ENCODE assay signal across 13 cellular contexts in the genomic region with DNA sequence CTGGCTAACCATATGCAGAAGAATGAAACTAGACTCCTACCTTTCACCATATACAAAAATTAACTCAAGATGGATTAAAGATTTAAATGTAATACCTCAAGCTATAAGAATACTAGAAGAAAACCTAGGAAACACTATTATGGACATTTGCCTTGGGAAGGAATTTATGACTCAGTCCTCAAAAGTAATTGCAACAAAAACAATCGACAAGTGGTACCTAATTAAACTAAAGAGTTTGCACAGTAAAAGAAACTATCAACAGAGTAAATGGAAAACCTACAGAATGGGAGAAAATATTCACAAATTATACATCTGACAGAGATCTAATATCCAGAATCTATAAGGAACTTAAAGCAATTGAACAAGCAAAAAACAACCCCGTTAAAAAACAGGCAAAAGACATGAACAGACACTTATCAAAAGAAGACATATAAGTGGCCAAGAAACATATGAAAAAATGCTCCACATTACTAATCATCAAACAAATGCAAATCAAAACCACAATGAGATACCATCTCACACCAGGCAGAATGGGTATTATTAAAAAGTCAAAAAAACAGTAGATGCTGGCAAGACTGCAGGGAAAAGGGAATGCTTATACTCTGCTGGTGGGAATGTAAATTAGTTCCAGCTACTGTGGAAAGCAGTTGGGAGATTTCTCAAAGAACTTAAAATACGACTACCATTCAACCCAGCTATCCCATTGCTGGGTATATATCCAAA. TPM values are rescaled to one million over a fixed set of nuclear protein-coding genes. Genes with fewer than 3 reads are reported as not detected.
DNase-seq lines count a peak whose midpoint lies in the region; ATAC-seq and TF ChIP-seq lines count a peak whose summit lies in the region.
"Had no signal": no experiment of that assay in that cellular context is flagged by ENCODE, and none has a peak within 500 bp of the region (broad histone marks: within the 10 kb centered on the region; RNA-seq: fewer than 3 reads in every experiment).

No MANE protein-coding gene starts in this region.

- peaks cover 24% of the 10 kb centered on the region for H3K36me3 ChIP-seq in brain microvascular endothelial cell (replicated peaks)

- intact Hi-C loops in Calu3 (cut with micrococcal nuclease; ENCODE audit: unreplicated experiment): no loop called here

- DNase-seq in Calu3 (no peak), M059J (ENCODE audit: low read depth) (peak; percentile 73), astrocyte of the hippocampus (ENCODE audit: low read depth, low spot score) (peak; percentile 66), NCI-H446 (lab: John Stamatoyannopoulos, UW) (no peak), brain microvascular endothelial cell (no peak)
- DNase-seq: CD8-positive, alpha-beta T cell; GDM1; GOT3; H7 had no signal

- TF ChIP-seq CTCF in Calu3 (IDR thresholded peaks at IDR 0.05; ENCODE audit: unreplicated experiment) (no peak), brain microvascular endothelial cell (IDR thresholded peaks at IDR 0.05; ENCODE audit: low read depth, low read length, missing control alignments) (no peak)

- no peaks in the 10 kb centered on the region for H3K4me1 Mint-ChIP-seq in Calu3 (ENCODE audit: low read depth, unreplicated experiment)
- H3K4me1 Mint-ChIP-seq: B cell had no signal

- no peak overlapping the region for H3K27ac ChIP-seq in brain microvascular endothelial cell
- H3K27ac ChIP-seq: BLaER1 treated with 17β-estradiol and CSF1 and Interleukin-3, amounts not matched to agents 10 nM and 100 nM had no signal

- no peaks in the 10 kb centered on the region for H3K27me3 ChIP-seq in brain microvascular endothelial cell (replicated peaks)
- H3K27me3 ChIP-seq: BLaER1 treated with 17β-estradiol and CSF1 and Interleukin-3, amounts not matched to agents 10 nM and 100 nM had no signal

- no peaks in the 10 kb centered on the region for H3K9me3 Mint-ChIP-seq in Calu3 (ENCODE audit: low read depth, unreplicated experiment)

- peaks cover 17% of the 10 kb centered on the region for H3K36me3 Mint-ChIP-seq in Calu3 (ENCODE audit: insufficient read depth, unreplicated experiment)

- no peak overlapping the region for H3K4me3 Mint-ChIP-seq in Calu3 (ENCODE audit: low read depth, unreplicated experiment)
- H3K4me3 Mint-ChIP-seq: B cell; CD8-positive, alpha-beta T cell had no signal

- in situ Hi-C loops in brain microvascular endothelial cell (cut with HindIII; ENCODE audit: low pct_ligation_motif_present, low sequenced_read_pairs): no loop called here

- CTCF ChIA-PET in Calu3 (lab: Charles Lee): interaction anchor here (0.6 kb wide), 1 partner anchor 313 kb away, joined by 5 read pairs; no protein-coding TSS in a partner anchor

- H3K27me3 Mint-ChIP-seq in Calu3 (ENCODE audit: unreplicated experiment): no peaks in the 10 kb centered on the region
- H3K27me3 Mint-ChIP-seq: B cell had no signal

- H3K4me3 ChIP-seq in brain microvascular endothelial cell (ENCODE audit: low read depth, low read length): no peak overlapping the region
- H3K4me3 ChIP-seq: BLaER1 treated with 17β-estradiol and CSF1 and Interleukin-3, amounts not matched to agents 10 nM and 100 nM had no signal

- no peak for ATAC-seq in GM19463 (IDR thresholded peaks at IDR 0.05; ENCODE audit: unreplicated experiment)
- ATAC-seq: CD8-positive, alpha-beta T cell; HCT116 had no signal

- TSS peak; percentile 3 for BruUV-seq in Calu3 (replicated peaks; lab: Mats Ljungman, UMichigan)

- H3K27ac Mint-ChIP-seq in Calu3 (ENCODE audit: unreplicated experiment): no peak overlapping the region
- H3K27ac Mint-ChIP-seq: B cell; CD8-positive, alpha-beta T cell had no signal

RNA-seq across cellular contexts. Expression of a gene that starts 31.9 kb away (rescaled TPM):
- total RNA-seq in Calu3 (2022): 59.8 and 62.5 TPM in 2 replicates
- total RNA-seq in M059J (2014; rRNA removed; shearing (Covaris generic)): 30.5 and 35.9 TPM in 2 replicates

Comparison
In these comparisons a context has a peak if more than half of its experiments do, and no peak if none do; other contexts are left out.
1. DNase-seq: peak in M059J (single experiment) and astrocyte of the hippocampus (single experiment); none in Calu3 (single experiment), NCI-H446 (0 of 2) and brain microvascular endothelial cell (single experiment).